Comparison of ENCODE assay signal across 2 cellular contexts in the genomic region with DNA sequence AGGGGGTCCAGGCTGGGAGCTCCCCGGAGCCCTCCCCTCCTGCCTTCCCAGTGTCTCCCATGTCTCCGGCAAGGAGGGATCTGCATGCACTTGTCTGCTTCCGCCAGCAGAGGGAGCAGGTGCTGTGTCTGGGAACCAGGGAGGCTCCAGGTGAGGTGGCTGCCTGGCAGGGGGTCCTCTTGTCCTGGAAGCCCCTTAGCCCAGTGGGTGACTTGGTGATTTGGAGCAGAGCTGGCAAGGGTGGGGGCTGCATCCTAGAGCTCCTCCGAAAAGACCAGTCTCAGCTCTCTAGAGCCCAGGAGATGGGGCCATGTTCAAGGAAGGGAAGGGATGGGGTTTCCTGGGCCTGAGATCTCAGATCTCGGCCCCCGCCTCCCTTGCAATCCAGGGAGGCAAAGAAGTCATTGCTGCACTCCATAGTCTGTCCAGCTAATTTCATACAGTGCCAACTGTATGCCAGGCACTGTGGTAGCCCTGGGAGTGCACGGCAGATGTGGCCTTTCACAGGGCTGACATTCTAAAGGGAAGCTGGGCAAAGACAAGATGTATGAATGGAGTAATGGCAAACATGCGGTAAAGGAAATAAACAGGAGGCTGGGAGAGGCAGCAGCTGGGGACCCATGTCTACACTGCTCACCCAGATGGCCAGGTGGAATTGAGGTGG.
TF ChIP-seq lines count a peak whose summit lies in the region.

No MANE protein-coding gene starts in this region.

TF ChIP-seq in HEK293, 187 proteins besides CTCF, POLR2A, EP300 and RAD21 (continued from another document):
- TF ChIP-seq MEIS1 (CRISPR knock-in tag; IDR thresholded peaks at IDR 0.05; ENCODE audit: borderline replicate concordance): no peak
- no peak for TF ChIP-seq YY1 (tag by site-specific recombination; IDR thresholded peaks at IDR 0.05)
- no peak for TF ChIP-seq ZXDB (tag by site-specific recombination; IDR thresholded peaks at IDR 0.05)
- TF ChIP-seq, protein P1, sequence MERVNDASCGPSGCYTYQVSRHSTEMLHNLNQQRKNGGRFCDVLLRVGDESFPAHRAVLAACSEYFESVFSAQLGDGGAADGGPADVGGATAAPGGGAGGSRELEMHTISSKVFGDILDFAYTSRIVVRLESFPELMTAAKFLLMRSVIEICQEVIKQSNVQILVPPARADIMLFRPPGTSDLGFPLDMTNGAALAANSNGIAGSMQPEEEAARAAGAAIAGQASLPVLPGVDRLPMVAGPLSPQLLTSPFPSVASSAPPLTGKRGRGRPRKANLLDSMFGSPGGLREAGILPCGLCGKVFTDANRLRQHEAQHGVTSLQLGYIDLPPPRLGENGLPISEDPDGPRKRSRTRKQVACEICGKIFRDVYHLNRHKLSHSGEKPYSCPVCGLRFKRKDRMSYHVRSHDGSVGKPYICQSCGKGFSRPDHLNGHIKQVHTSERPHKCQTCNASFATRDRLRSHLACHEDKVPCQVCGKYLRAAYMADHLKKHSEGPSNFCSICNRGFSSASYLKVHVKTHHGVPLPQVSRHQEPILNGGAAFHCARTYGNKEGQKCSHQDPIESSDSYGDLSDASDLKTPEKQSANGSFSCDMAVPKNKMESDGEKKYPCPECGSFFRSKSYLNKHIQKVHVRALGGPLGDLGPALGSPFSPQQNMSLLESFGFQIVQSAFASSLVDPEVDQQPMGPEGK (tag by site-specific recombination; IDR thresholded peaks at IDR 0.05): peak; percentile 41; the same call in 1 of the 2 replicates
- TF ChIP-seq ZNF324 (tag by site-specific recombination; IDR thresholded peaks at IDR 0.05): no peak
- no peak for TF ChIP-seq GLI4 (tag by site-specific recombination; IDR thresholded peaks at IDR 0.05)
- no peak for TF ChIP-seq ZNF221 (tag by site-specific recombination; IDR thresholded peaks at IDR 0.05; ENCODE audit: borderline replicate concordance)
- TF ChIP-seq, protein P2, sequence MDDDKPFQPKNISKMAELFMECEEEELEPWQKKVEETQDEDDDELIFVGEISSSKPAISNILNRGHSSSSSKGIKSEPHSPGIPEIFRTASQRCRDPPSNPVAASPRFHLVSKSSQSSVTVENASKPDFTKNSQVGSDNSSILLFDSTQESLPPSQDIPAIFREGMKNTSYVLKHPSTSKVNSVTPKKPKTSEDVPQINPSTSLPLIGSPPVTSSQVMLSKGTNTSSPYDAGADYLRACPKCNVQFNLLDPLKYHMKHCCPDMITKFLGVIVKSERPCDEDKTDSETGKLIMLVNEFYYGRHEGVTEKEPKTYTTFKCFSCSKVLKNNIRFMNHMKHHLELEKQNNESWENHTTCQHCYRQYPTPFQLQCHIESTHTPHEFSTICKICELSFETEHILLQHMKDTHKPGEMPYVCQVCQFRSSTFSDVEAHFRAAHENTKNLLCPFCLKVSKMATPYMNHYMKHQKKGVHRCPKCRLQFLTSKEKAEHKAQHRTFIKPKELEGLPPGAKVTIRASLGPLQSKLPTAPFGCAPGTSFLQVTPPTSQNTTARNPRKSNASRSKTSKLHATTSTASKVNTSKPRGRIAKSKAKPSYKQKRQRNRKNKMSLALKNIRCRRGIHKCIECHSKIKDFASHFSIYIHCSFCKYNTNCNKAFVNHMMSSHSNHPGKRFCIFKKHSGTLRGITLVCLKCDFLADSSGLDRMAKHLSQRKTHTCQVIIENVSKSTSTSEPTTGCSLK (tag by site-specific recombination; IDR thresholded peaks at IDR 0.05): no peak
- TF ChIP-seq ZNF146 (tag by site-specific recombination; IDR thresholded peaks at IDR 0.05): no peak
- 0 out of 2 replicates have a peak, but pooled peaks have one; percentile 22 for TF ChIP-seq ZNF660 (tag by site-specific recombination; IDR thresholded peaks at IDR 0.05)

TF ChIP-seq in HepG2, 621 proteins besides CTCF, POLR2A, EP300 and RAD21 (continued from another document):
- TF ChIP-seq, protein P3, sequence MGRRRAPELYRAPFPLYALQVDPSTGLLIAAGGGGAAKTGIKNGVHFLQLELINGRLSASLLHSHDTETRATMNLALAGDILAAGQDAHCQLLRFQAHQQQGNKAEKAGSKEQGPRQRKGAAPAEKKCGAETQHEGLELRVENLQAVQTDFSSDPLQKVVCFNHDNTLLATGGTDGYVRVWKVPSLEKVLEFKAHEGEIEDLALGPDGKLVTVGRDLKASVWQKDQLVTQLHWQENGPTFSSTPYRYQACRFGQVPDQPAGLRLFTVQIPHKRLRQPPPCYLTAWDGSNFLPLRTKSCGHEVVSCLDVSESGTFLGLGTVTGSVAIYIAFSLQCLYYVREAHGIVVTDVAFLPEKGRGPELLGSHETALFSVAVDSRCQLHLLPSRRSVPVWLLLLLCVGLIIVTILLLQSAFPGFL (CRISPR knock-in tag; IDR thresholded peaks at IDR 0.05): no peak
- TF ChIP-seq KDM2A (CRISPR knock-in tag; IDR thresholded peaks at IDR 0.05; ENCODE audit: borderline replicate concordance, low read depth) (peak; percentile 31; the same call in 1 of the 2 replicates), XRCC5 (optimal IDR thresholded peaks at IDR 0.05; ENCODE audit: low read length) (peak; percentile 81)
